23 cellular contexts compared by ENCODE assay signal in genomic region chr2:236054661-236055060, GRCh38.
"Had no signal": no experiment of that assay in that cellular context is flagged by ENCODE, and none has a peak within 500 bp of the region (broad histone marks: within the 10 kb centered on the region; RNA-seq: fewer than 3 reads in every experiment).

No MANE protein-coding gene starts in this region.

- H3K27ac ChIP-seq: colonic mucosa, esophagus muscularis mucosa, gastrocnemius medialis, heart right ventricle, left ventricle myocardium inferior, pancreas, psoas muscle, thyroid gland had no signal

- ATAC-seq: activated T-cell treated with anti-CD3 and anti-CD28 coated beads, Interleukin-2, amount 50 U/mL, for 72 hours; effector memory CD8-positive, alpha-beta T cell; heart right ventricle; natural killer cell treated with Interleukin-12 subunit alpha and Interleukin-12 subunit beta and Interleukin-15 and Interleukin-18, amount 100 ng/mL, for 72 hours; pancreas; right cardiac atrium had no signal

- DNase-seq: activated CD4-positive, alpha-beta memory T cell treated with anti-CD3 and anti-CD28 coated beads, Interleukin-2, amount 10 ng/mL, durations not matched to agents 7 days and 5 days; activated CD4-positive, alpha-beta T cell treated with anti-CD3 and anti-CD28 coated beads, Interleukin-2, amount 10 ng/mL, durations not matched to agents 24 days and 14 days; activated effector memory CD4-positive, alpha-beta T cell treated with Interleukin-2 at 50 U/mL for 16 hours; activated naive CD4-positive, alpha-beta T cell treated with anti-CD3 and anti-CD28 coated beads for 36 hours; activated naive CD8-positive, alpha-beta T cell treated with anti-CD3 and anti-CD28 coated beads, Interleukin-2, amount 10 ng/mL, durations not matched to agents 7 days and 5 days; activated T-cell treated with anti-CD3 and anti-CD28 coated beads, Interleukin-2, amount 50 U/mL, for 72 hours; amniotic stem cell; colonic mucosa; dorsolateral prefrontal cortex; effector memory CD8-positive, alpha-beta T cell; heart right ventricle; left ventricle myocardium inferior; pancreas; psoas muscle; right cardiac atrium; stimulated activated CD4-positive, alpha-beta T cell treated with anti-CD3 and anti-CD28 coated beads, Interleukin-4, amount 100 ng/mL, for 24 hours; stimulated activated naive CD4-positive, alpha-beta T cell treated with Interleukin-2 at 50 U/mL for 16 hours; substantia nigra; T-helper 9 cell; thyroid gland had no signal

- H3K36me3 ChIP-seq: colonic mucosa, gastrocnemius medialis, thyroid gland had no signal

- H3K4me1 ChIP-seq: colonic mucosa, esophagus muscularis mucosa, heart right ventricle, left ventricle myocardium inferior, pancreas, psoas muscle, thyroid gland had no signal

- H3K4me3 Mint-ChIP-seq: activated CD4-positive, alpha-beta memory T cell treated with anti-CD3 and anti-CD28 coated beads, Interleukin-2, amount 10 ng/mL, durations not matched to agents 7 days and 5 days; activated CD4-positive, alpha-beta T cell treated with anti-CD3 and anti-CD28 coated beads, Interleukin-2, amount 10 ng/mL, durations not matched to agents 24 days and 14 days; activated naive CD4-positive, alpha-beta T cell treated with anti-CD3 and anti-CD28 coated beads for 36 hours; activated naive CD8-positive, alpha-beta T cell treated with anti-CD3 and anti-CD28 coated beads, Interleukin-2, amount 10 ng/mL, durations not matched to agents 7 days and 5 days; activated T-cell treated with anti-CD3 and anti-CD28 coated beads, Interleukin-2, amount 50 U/mL, for 72 hours; effector memory CD8-positive, alpha-beta T cell; natural killer cell treated with Interleukin-12 subunit alpha and Interleukin-12 subunit beta and Interleukin-15 and Interleukin-18, amount 100 ng/mL, for 72 hours had no signal

- H3K27me3 ChIP-seq: colonic mucosa, dorsolateral prefrontal cortex, esophagus muscularis mucosa, gastrocnemius medialis, heart right ventricle, pancreas, thyroid gland had no signal

- H3K4me3 ChIP-seq: colonic mucosa, dorsolateral prefrontal cortex, esophagus muscularis mucosa, gastrocnemius medialis, heart right ventricle, left ventricle myocardium inferior, pancreas, psoas muscle, thyroid gland had no signal

- H3K27ac Mint-ChIP-seq: activated CD4-positive, alpha-beta memory T cell treated with anti-CD3 and anti-CD28 coated beads, Interleukin-2, amount 10 ng/mL, durations not matched to agents 7 days and 5 days; activated CD4-positive, alpha-beta T cell treated with anti-CD3 and anti-CD28 coated beads, Interleukin-2, amount 10 ng/mL, durations not matched to agents 24 days and 14 days; activated naive CD4-positive, alpha-beta T cell treated with anti-CD3 and anti-CD28 coated beads for 36 hours; activated naive CD8-positive, alpha-beta T cell treated with anti-CD3 and anti-CD28 coated beads, Interleukin-2, amount 10 ng/mL, durations not matched to agents 7 days and 5 days; activated T-cell treated with anti-CD3 and anti-CD28 coated beads, Interleukin-2, amount 50 U/mL, for 72 hours; effector memory CD8-positive, alpha-beta T cell; natural killer cell treated with Interleukin-12 subunit alpha and Interleukin-12 subunit beta and Interleukin-15 and Interleukin-18, amount 100 ng/mL, for 72 hours had no signal

- H3K9me3 Mint-ChIP-seq: activated CD4-positive, alpha-beta T cell treated with anti-CD3 and anti-CD28 coated beads, Interleukin-2, amount 10 ng/mL, durations not matched to agents 24 days and 14 days; effector memory CD8-positive, alpha-beta T cell had no signal

- H3K27me3 Mint-ChIP-seq: effector memory CD8-positive, alpha-beta T cell had no signal

- H3K9me3 ChIP-seq: colonic mucosa, gastrocnemius medialis, pancreas, psoas muscle, thyroid gland had no signal

- H3K36me3 Mint-ChIP-seq: activated naive CD8-positive, alpha-beta T cell treated with anti-CD3 and anti-CD28 coated beads, Interleukin-2, amount 10 ng/mL, durations not matched to agents 7 days and 5 days had no signal
